In genomic region chr2:196166876-196167275, GRCh38 we compare ENCODE assay signal across 8 cellular contexts. TPM values are rescaled to one million over a fixed set of nuclear protein-coding genes. Genes with fewer than 3 reads are reported as not detected.
DNase-seq lines count a peak whose midpoint lies in the region; ATAC-seq and TF ChIP-seq lines count a peak whose summit lies in the region.

No MANE protein-coding gene starts in this region.

- peaks cover 5% of the 10 kb centered on the region for H3K27me3 Mint-ChIP-seq in WTC11 (ENCODE audit: low read depth)

- no peaks in the 10 kb centered on the region for H3K27me3 ChIP-seq in BLaER1 treated with 17β-estradiol and CSF1 and Interleukin-3, amounts not matched to agents 10 nM and 100 nM
- no peaks in the 10 kb centered on the region for H3K27me3 ChIP-seq in aorta (ENCODE audit: control insufficient read depth in 1 of 2, insufficient read depth in 2 of 2, low read length in 1 of 2)

- peaks cover 41 to 81% (median 49%) of the 10 kb centered on the region in 11 experiments for H3K36me3 ChIP-seq in BLaER1 treated with 17β-estradiol and CSF1 and Interleukin-3, amounts not matched to agents 10 nM and 100 nM
- H3K36me3 ChIP-seq in aorta (ENCODE audit: control insufficient read depth in 1 of 2, insufficient read depth in 2 of 2, low read length in 1 of 2) = peaks cover 0 to 3% of the 10 kb centered on the region in 2 donors

- intact Hi-C loops in aorta (cut with DNase I) = no loop called here

- no peak overlapping the region for H3K4me3 Mint-ChIP-seq in WTC11

- DNase-seq in WTC11 (ENCODE audit: low spot score) (no peak), iris pigment epithelial cell (ENCODE audit: low read depth) (peak; percentile 93), aorta (no peak), UCSD-AML1 (lab: John Stamatoyannopoulos, UW; ENCODE audit: unreplicated experiment) (no peak)

- H3K4me1 ChIP-seq in BLaER1 treated with 17β-estradiol and CSF1 and Interleukin-3, amounts not matched to agents 10 nM and 100 nM = peaks cover 35 to 63% (median 57%) of the 10 kb centered on the region in 10 experiments
- H3K4me1 ChIP-seq in aorta (ENCODE audit: control insufficient read depth in 1 of 2, insufficient read depth in 2 of 2, low read length in 2 of 2) = peaks cover 0 to 2% of the 10 kb centered on the region in 2 donors

- H3K4me3 ChIP-seq in BLaER1 treated with 17β-estradiol and CSF1 and Interleukin-3, amounts not matched to agents 10 nM and 100 nM = peak overlapping the region; percentile 93 to 99 (median 97)
- no peak overlapping the region for H3K4me3 ChIP-seq in aorta (ENCODE audit: low read length in 2 of 2)

- TF ChIP-seq CTCF in WTC11 (IDR thresholded peaks at IDR 0.05) = no peak

- peak overlapping the region; percentile 80 to 96 (median 93) for H3K4me2 ChIP-seq in BLaER1 treated with 17β-estradiol and CSF1 and Interleukin-3, amounts not matched to agents 10 nM and 100 nM

- POLR2A ChIA-PET in WTC11 (lab: Charles Lee) = interaction anchor here (0.6 to 0.9 kb wide), 2 partner anchors 10 to 28 kb away, joined by 3 to 4 read pairs; no protein-coding TSS in a partner anchor

- ATAC-seq in HG03378 (IDR thresholded peaks at IDR 0.05; ENCODE audit: unreplicated experiment) = peak; percentile 22
- ATAC-seq in WTC11 = no peak
- ATAC-seq in aorta (ENCODE audit: low FRiP score) = no peak
- no peak for ATAC-seq in HG02885 (IDR thresholded peaks at IDR 0.05; ENCODE audit: poor library complexity, unreplicated experiment)
- ATAC-seq in HG03175 (IDR thresholded peaks at IDR 0.05; ENCODE audit: unreplicated experiment) = no peak

- peaks cover 8% of the 10 kb centered on the region for H3K36me3 Mint-ChIP-seq in WTC11

- H4K20me1 ChIP-seq in BLaER1 treated with 17β-estradiol and CSF1 and Interleukin-3, amounts not matched to agents 10 nM and 100 nM = peaks cover 56 to 94% (median 74%) of the 10 kb centered on the region in 11 experiments

- peak overlapping the region; percentile 13; the same call in 1 of the 2 replicates for H3K27ac Mint-ChIP-seq in WTC11

- WGBS in aorta, 2 donors = 17 to 22% methylated on average over 1 of the region's 1 CpG

- peak overlapping the region; percentile 96 to 100 (median 99) for H3K27ac ChIP-seq in BLaER1 treated with 17β-estradiol and CSF1 and Interleukin-3, amounts not matched to agents 10 nM and 100 nM
- no peak overlapping the region for H3K27ac ChIP-seq in aorta (ENCODE audit: low read depth in 1 of 2, low read length in 2 of 2)

- no peaks in the 10 kb centered on the region for H3K9me3 Mint-ChIP-seq in WTC11

- CTCF ChIA-PET in WTC11 (lab: Charles Lee) = interaction anchor here (1.6 kb wide), 1 partner anchor 89 kb away, joined by 5 read pairs; no protein-coding TSS in a partner anchor

- H3K9me3 ChIP-seq in BLaER1 treated with 17β-estradiol and CSF1 and Interleukin-3, amounts not matched to agents 10 nM and 100 nM (replicated peaks in 1 of 11) = peaks cover 0 to 7% (median 0%) of the 10 kb centered on the region in 11 experiments; a peak in 5 of 22 replicates
- no peaks in the 10 kb centered on the region for H3K9me3 ChIP-seq in aorta (ENCODE audit: control insufficient read depth, low read length)

- H3K4me1 Mint-ChIP-seq in WTC11 = peaks cover 48% of the 10 kb centered on the region

- H3K9ac ChIP-seq in BLaER1 treated with 17β-estradiol and CSF1 and Interleukin-3, amounts not matched to agents 10 nM and 100 nM = peak overlapping the region; percentile 98 to 100 (median 99)

TF ChIP-seq in WTC11, 78 proteins besides CTCF, POLR2A, EP300 and RAD21:
- no peak for TF ChIP-seq CDX4 (CRISPR knock-in tag; IDR thresholded peaks at IDR 0.05; ENCODE audit: borderline replicate concordance)
- no peak for TF ChIP-seq ESRRA (CRISPR knock-in tag; IDR thresholded peaks at IDR 0.05; ENCODE audit: borderline replicate concordance)
- no peak for TF ChIP-seq RORB (CRISPR knock-in tag; IDR thresholded peaks at IDR 0.05)
- TF ChIP-seq TCF7 (CRISPR knock-in tag; IDR thresholded peaks at IDR 0.05; ENCODE audit: low read depth) = no peak
- TF ChIP-seq ARID4B (CRISPR knock-in tag; IDR thresholded peaks at IDR 0.05; ENCODE audit: borderline replicate concordance) = no peak
- TF ChIP-seq USF2 (CRISPR knock-in tag; IDR thresholded peaks at IDR 0.05) = no peak
- TF ChIP-seq NR2C2 (CRISPR knock-in tag; IDR thresholded peaks at IDR 0.05) = no peak

RNA-seq across cellular contexts. Expression of gene STK17B, which starts 4.5 kb away (rescaled TPM):
- 11.2 to 11.8 TPM (median 11.7 TPM) in 3 replicates for total RNA-seq in WTC11 (2021)
- 10 to 100 TPM; 26.5 to 30.0 TPM for total RNA-seq in aorta
- polyA plus RNA-seq in aorta = 10 to 100 TPM; 17.1 to 17.4 TPM

Comparison
In these comparisons a context has a peak if more than half of its experiments do, and no peak if none do; other contexts are left out.
1. H3K27ac ChIP-seq: peak in BLaER1 treated with 17β-estradiol and CSF1 and Interleukin-3, amounts not matched to agents 10 nM and 100 nM (11 of 11); none in aorta (0 of 2).
2. H3K4me3 ChIP-seq: peak in BLaER1 treated with 17β-estradiol and CSF1 and Interleukin-3, amounts not matched to agents 10 nM and 100 nM (10 of 10); none in aorta (0 of 2).